Comparison of ENCODE assay signal across 9 cellular contexts in the genomic region with DNA sequence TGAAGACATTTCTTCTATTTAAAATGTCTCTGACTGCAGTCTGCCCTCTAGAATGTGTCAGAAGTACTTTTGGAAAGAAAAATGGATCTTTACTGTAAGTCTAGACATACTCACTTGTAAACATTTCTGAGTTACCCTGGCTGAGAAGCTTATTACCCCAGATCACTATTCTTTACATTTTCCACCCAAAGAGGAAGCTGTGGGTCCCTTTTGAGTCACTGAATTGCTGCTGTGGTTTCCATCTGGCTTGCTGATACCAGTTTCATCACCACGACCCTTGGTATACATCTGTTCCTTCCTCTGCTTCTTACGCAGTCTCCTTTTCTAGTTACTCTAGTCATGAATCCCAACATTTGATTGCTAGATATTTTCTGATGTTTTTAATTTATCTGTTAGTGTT. TPM values are rescaled to one million over a fixed set of nuclear protein-coding genes. Genes with fewer than 3 reads are reported as not detected.
DNase-seq lines count a peak whose midpoint lies in the region; ATAC-seq lines count a peak whose summit lies in the region.
"Had no signal": no experiment of that assay in that cellular context is flagged by ENCODE, and none has a peak within 500 bp of the region (broad histone marks: within the 10 kb centered on the region; RNA-seq: fewer than 3 reads in every experiment).

No MANE protein-coding gene starts in this region.

- no peaks in the 10 kb centered on the region for H3K9me3 Mint-ChIP-seq in T-helper 2 cell treated with Interferon-gamma antibody and Interleukin-4, amounts not matched to agents 5 μg/mL and 100 μg/mL, for 36 hours

- H3K23ac ChIP-seq in mesenchymal stem cell (ENCODE audit: low read length in 2 of 2), result no peak overlapping the region

- H2BK120ac ChIP-seq in mesenchymal stem cell (ENCODE audit: low read depth, low read length), result no peak overlapping the region

- H3K79me1 ChIP-seq in mesenchymal stem cell (replicated peaks; ENCODE audit: low read length, poor library complexity, severe bottlenecking), result no peaks in the 10 kb centered on the region

- peaks cover 51% of the 10 kb centered on the region for H3K27me3 Mint-ChIP-seq in T-helper 2 cell treated with Interferon-gamma antibody and Interleukin-4, amounts not matched to agents 5 μg/mL and 100 μg/mL, for 36 hours (ENCODE audit: low read depth)

- peaks cover 0 to 6% of the 10 kb centered on the region in 2 experiments for H3K27me3 ChIP-seq in mesenchymal stem cell (ENCODE audit: control insufficient read depth in 1 of 2, insufficient read depth in 1 of 2, low read length in 2 of 2)

- no peak overlapping the region for H3K4me3 ChIP-seq in mesenchymal stem cell (ENCODE audit: insufficient read depth in 1 of 2, low read depth in 1 of 2, low read length in 2 of 2)

- H3K4ac ChIP-seq in mesenchymal stem cell (ENCODE audit: low read depth in 1 of 2, low read length in 2 of 2), result no peak overlapping the region

- no peak overlapping the region for H3K27ac ChIP-seq in mesenchymal stem cell (ENCODE audit: low read length, poor library complexity, severe bottlenecking)

- peak; percentile 91 for ATAC-seq in HG03060 (IDR thresholded peaks at IDR 0.05; ENCODE audit: low read depth, unreplicated experiment)

- DNase-seq in activated naive CD4-positive, alpha-beta T cell treated with Interleukin-2 at 50 U/mL for 16 hours, result peak; percentile 44
- DNase-seq in activated naive CD4-positive, alpha-beta T cell (lab: John Stamatoyannopoulos, UW), result no peak
- DNase-seq in T-helper 2 cell treated with Interferon-gamma antibody and Interleukin-4, amounts not matched to agents 5 μg/mL and 100 μg/mL, for 36 hours (ENCODE audit: low spot score), result peak; percentile 64
- DNase-seq in mesenchymal stem cell (peak; percentile 1), ACHN (no peak), NCI-H2029 (lab: John Stamatoyannopoulos, UW) (no peak), NCI-H1105 (lab: John Stamatoyannopoulos, UW) (no peak)

- H2AFZ ChIP-seq in mesenchymal stem cell (ENCODE audit: low read depth, low read length), result no peak overlapping the region

- WGBS in mesenchymal stem cell, result no CpG with 5 or more reads among the region's 2 CpGs

- H3K4me1 ChIP-seq in mesenchymal stem cell (ENCODE audit: control insufficient read depth, insufficient read depth, low read depth, low read length), result no peaks in the 10 kb centered on the region

- peaks cover 27% of the 10 kb centered on the region for H3K4me1 Mint-ChIP-seq in T-helper 2 cell treated with Interferon-gamma antibody and Interleukin-4, amounts not matched to agents 5 μg/mL and 100 μg/mL, for 36 hours (ENCODE audit: low read depth)

- H3K4me3 Mint-ChIP-seq in T-helper 2 cell treated with Interferon-gamma antibody and Interleukin-4, amounts not matched to agents 5 μg/mL and 100 μg/mL, for 36 hours, result peak overlapping the region; percentile 57

- H2BK5ac ChIP-seq in mesenchymal stem cell (ENCODE audit: low read depth, low read length, poor library complexity, severe bottlenecking), result no peak overlapping the region

- no peak overlapping the region for H3K4me2 ChIP-seq in mesenchymal stem cell (ENCODE audit: low read length, poor library complexity, severe bottlenecking)

- no peak overlapping the region for H2BK15ac ChIP-seq in mesenchymal stem cell (ENCODE audit: low read depth, poor library complexity, severe bottlenecking)

- H3K36me3 ChIP-seq in mesenchymal stem cell (ENCODE audit: control insufficient read depth in 1 of 2, insufficient read depth in 2 of 2, low read depth in 1 of 2, low read length in 2 of 2), result no peaks in the 10 kb centered on the region

- H2BK12ac ChIP-seq in mesenchymal stem cell (ENCODE audit: low read length in 2 of 2), result no peak overlapping the region

- no peak overlapping the region for H4K91ac ChIP-seq in mesenchymal stem cell (ENCODE audit: low read length)

- H3K36me3 Mint-ChIP-seq in T-helper 2 cell treated with Interferon-gamma antibody and Interleukin-4, amounts not matched to agents 5 μg/mL and 100 μg/mL, for 36 hours (ENCODE audit: low read depth), result no peaks in the 10 kb centered on the region

- H3K18ac ChIP-seq in mesenchymal stem cell (ENCODE audit: low read depth in 1 of 2, low read length in 2 of 2), result no peak overlapping the region

- in situ Hi-C loops in ACHN (cut with HindIII; ENCODE audit: low pct_ligation_motif_present, low pct_unique_long_range_greater_than_20kb, low sequenced_read_pairs), result no loop called here

- H3K9me3 ChIP-seq in mesenchymal stem cell (ENCODE audit: control insufficient read depth, low read length), result no peaks in the 10 kb centered on the region

- no peak overlapping the region for H2AK5ac ChIP-seq in mesenchymal stem cell (ENCODE audit: low read length, severe bottlenecking)

- H3K9ac ChIP-seq in mesenchymal stem cell (ENCODE audit: low read length), result no peak overlapping the region

- peak overlapping the region; percentile 71 for H3K27ac Mint-ChIP-seq in T-helper 2 cell treated with Interferon-gamma antibody and Interleukin-4, amounts not matched to agents 5 μg/mL and 100 μg/mL, for 36 hours

- no peak overlapping the region for H3K14ac ChIP-seq in mesenchymal stem cell (ENCODE audit: low read length in 2 of 2)

- no peak overlapping the region for H4K8ac ChIP-seq in mesenchymal stem cell (ENCODE audit: low read length)

RNA-seq across cellular contexts. Expression of a gene that starts 20.2 kb away (rescaled TPM):
- not detected for polyA plus RNA-seq in mesenchymal stem cell (2013, experiment 1 of 2)
- not detected for polyA plus RNA-seq in mesenchymal stem cell (2013, experiment 2 of 2)
- polyA plus RNA-seq: BJ had no signal

RNA-seq across cellular contexts. Expression of a gene that starts 37.3 kb away (rescaled TPM):
- not detected for polyA plus RNA-seq in mesenchymal stem cell (2013, experiment 1 of 2)
- not detected for polyA plus RNA-seq in mesenchymal stem cell (2013, experiment 2 of 2)
- polyA plus RNA-seq: BJ had no signal

RNA-seq across cellular contexts. Expression of a gene that starts 47.6 kb away (rescaled TPM):
- polyA plus RNA-seq in mesenchymal stem cell (2013, experiment 1 of 2), result not detected
- polyA plus RNA-seq in mesenchymal stem cell (2013, experiment 2 of 2), result not detected
- polyA plus RNA-seq: BJ had no signal

Comparison
In these comparisons a context has a peak if more than half of its experiments do, and no peak if none do; other contexts are left out.
1. DNase-seq: peak in activated naive CD4-positive, alpha-beta T cell treated with Interleukin-2 at 50 U/mL for 16 hours (single experiment), T-helper 2 cell treated with Interferon-gamma antibody and Interleukin-4, amounts not matched to agents 5 μg/mL and 100 μg/mL, for 36 hours (single experiment) and mesenchymal stem cell (single experiment); none in activated naive CD4-positive, alpha-beta T cell (0 of 4), ACHN (single experiment), NCI-H2029 (single experiment) and NCI-H1105 (single experiment).